2 cellular contexts compared by ENCODE assay signal in the genomic region with DNA sequence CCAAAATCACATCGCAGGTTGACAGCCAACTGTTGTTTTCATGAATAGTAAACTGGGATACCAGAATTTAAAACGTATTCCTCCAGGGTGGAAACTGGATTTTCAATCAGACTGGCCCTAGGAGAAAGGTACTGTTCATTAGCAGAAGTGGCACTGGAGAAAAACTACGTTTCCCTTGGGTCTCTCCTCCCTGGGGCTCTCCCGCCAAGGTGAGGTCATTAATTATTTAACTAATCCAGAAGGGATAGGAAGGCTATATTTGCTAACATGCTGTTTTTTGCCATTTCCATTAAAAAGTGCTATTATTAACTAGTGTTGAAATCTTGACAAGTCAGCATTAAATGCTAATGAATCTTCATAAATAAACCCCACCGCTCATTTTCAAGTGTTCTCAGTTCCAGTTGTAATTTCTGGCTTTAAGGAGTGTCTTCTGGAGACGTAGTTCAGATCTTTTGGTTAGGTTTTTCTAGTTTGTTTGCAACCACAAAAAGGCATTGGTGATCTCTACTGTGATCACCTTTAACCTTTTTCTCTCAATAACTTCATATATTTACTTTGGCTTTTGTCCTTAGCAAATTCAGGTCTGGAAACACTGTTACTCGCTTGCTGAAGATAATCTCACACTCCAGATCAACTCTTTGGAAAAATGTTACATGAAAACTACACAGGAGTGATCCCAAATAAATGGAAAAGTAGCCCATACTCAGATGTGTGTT.
TF ChIP-seq lines count a peak whose summit lies in the region.

No MANE protein-coding gene starts in this region.

TF ChIP-seq in K562, 482 proteins besides CTCF, POLR2A, EP300 and RAD21 (continued from another document):
- TF ChIP-seq, protein P1, sequence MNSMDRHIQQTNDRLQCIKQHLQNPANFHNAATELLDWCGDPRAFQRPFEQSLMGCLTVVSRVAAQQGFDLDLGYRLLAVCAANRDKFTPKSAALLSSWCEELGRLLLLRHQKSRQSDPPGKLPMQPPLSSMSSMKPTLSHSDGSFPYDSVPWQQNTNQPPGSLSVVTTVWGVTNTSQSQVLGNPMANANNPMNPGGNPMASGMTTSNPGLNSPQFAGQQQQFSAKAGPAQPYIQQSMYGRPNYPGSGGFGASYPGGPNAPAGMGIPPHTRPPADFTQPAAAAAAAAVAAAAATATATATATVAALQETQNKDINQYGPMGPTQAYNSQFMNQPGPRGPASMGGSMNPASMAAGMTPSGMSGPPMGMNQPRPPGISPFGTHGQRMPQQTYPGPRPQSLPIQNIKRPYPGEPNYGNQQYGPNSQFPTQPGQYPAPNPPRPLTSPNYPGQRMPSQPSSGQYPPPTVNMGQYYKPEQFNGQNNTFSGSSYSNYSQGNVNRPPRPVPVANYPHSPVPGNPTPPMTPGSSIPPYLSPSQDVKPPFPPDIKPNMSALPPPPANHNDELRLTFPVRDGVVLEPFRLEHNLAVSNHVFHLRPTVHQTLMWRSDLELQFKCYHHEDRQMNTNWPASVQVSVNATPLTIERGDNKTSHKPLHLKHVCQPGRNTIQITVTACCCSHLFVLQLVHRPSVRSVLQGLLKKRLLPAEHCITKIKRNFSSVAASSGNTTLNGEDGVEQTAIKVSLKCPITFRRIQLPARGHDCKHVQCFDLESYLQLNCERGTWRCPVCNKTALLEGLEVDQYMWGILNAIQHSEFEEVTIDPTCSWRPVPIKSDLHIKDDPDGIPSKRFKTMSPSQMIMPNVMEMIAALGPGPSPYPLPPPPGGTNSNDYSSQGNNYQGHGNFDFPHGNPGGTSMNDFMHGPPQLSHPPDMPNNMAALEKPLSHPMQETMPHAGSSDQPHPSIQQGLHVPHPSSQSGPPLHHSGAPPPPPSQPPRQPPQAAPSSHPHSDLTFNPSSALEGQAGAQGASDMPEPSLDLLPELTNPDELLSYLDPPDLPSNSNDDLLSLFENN (IDR thresholded peaks at IDR 0.05; ENCODE audit: low read depth in 2 of 2, low read length in 2 of 2), result no peak
- TF ChIP-seq MXI1 (IDR thresholded peaks at IDR 0.05; ENCODE audit: low read depth, low read length) (no peak), CAMTA2 (CRISPR knock-in tag; conservative IDR thresholded peaks at IDR 0.05) (no peak), SMAD4 (CRISPR knock-in tag; conservative IDR thresholded peaks at IDR 0.05) (no peak)

TF ChIP-seq in HepG2, 621 proteins besides CTCF, POLR2A, EP300 and RAD21 (continued from another document):
- TF ChIP-seq, protein P2, sequence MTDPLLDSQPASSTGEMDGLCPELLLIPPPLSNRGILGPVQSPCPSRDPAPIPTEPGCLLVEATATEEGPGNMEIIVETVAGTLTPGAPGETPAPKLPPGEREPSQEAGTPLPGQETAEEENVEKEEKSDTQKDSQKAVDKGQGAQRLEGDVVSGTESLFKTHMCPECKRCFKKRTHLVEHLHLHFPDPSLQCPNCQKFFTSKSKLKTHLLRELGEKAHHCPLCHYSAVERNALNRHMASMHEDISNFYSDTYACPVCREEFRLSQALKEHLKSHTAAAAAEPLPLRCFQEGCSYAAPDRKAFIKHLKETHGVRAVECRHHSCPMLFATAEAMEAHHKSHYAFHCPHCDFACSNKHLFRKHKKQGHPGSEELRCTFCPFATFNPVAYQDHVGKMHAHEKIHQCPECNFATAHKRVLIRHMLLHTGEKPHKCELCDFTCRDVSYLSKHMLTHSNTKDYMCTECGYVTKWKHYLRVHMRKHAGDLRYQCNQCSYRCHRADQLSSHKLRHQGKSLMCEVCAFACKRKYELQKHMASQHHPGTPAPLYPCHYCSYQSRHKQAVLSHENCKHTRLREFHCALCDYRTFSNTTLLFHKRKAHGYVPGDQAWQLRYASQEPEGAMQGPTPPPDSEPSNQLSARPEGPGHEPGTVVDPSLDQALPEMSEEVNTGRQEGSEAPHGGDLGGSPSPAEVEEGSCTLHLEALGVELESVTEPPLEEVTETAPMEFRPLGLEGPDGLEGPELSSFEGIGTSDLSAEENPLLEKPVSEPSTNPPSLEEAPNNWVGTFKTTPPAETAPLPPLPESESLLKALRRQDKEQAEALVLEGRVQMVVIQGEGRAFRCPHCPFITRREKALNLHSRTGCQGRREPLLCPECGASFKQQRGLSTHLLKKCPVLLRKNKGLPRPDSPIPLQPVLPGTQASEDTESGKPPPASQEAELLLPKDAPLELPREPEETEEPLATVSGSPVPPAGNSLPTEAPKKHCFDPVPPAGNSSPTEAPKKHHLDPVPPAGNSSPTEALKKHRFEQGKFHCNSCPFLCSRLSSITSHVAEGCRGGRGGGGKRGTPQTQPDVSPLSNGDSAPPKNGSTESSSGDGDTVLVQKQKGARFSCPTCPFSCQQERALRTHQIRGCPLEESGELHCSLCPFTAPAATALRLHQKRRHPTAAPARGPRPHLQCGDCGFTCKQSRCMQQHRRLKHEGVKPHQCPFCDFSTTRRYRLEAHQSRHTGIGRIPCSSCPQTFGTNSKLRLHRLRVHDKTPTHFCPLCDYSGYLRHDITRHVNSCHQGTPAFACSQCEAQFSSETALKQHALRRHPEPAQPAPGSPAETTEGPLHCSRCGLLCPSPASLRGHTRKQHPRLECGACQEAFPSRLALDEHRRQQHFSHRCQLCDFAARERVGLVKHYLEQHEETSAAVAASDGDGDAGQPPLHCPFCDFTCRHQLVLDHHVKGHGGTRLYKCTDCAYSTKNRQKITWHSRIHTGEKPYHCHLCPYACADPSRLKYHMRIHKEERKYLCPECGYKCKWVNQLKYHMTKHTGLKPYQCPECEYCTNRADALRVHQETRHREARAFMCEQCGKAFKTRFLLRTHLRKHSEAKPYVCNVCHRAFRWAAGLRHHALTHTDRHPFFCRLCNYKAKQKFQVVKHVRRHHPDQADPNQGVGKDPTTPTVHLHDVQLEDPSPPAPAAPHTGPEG (CRISPR knock-in tag; IDR thresholded peaks at IDR 0.05), result no peak
- TF ChIP-seq RBM39 (IDR thresholded peaks at IDR 0.05; ENCODE audit: low read depth, low read length, poor library complexity, severe bottlenecking) (no peak), ZSCAN9 (CRISPR knock-in tag; IDR thresholded peaks at IDR 0.05; ENCODE audit: borderline replicate concordance) (no peak), ZNF224 (CRISPR knock-in tag; IDR thresholded peaks at IDR 0.05) (no peak), RXRA (CRISPR knock-in tag; IDR thresholded peaks at IDR 0.05) (no peak), SRSF4 (IDR thresholded peaks at IDR 0.05; ENCODE audit: low read depth, low read length, poor library complexity, severe bottlenecking) (no peak), ZNF737 (CRISPR knock-in tag; IDR thresholded peaks at IDR 0.05; ENCODE audit: borderline replicate concordance) (no peak), PPARG (CRISPR knock-in tag; conservative IDR thresholded peaks at IDR 0.05) (peak; percentile 80), ARNT (IDR thresholded peaks at IDR 0.05) (no peak), ZNF326 (CRISPR knock-in tag; IDR thresholded peaks at IDR 0.05; ENCODE audit: borderline replicate concordance) (no peak), HHEX (CRISPR knock-in tag; IDR thresholded peaks at IDR 0.05) (peak; percentile 40; the same call in 1 of the 2 replicates)
- TF ChIP-seq, protein P3, sequence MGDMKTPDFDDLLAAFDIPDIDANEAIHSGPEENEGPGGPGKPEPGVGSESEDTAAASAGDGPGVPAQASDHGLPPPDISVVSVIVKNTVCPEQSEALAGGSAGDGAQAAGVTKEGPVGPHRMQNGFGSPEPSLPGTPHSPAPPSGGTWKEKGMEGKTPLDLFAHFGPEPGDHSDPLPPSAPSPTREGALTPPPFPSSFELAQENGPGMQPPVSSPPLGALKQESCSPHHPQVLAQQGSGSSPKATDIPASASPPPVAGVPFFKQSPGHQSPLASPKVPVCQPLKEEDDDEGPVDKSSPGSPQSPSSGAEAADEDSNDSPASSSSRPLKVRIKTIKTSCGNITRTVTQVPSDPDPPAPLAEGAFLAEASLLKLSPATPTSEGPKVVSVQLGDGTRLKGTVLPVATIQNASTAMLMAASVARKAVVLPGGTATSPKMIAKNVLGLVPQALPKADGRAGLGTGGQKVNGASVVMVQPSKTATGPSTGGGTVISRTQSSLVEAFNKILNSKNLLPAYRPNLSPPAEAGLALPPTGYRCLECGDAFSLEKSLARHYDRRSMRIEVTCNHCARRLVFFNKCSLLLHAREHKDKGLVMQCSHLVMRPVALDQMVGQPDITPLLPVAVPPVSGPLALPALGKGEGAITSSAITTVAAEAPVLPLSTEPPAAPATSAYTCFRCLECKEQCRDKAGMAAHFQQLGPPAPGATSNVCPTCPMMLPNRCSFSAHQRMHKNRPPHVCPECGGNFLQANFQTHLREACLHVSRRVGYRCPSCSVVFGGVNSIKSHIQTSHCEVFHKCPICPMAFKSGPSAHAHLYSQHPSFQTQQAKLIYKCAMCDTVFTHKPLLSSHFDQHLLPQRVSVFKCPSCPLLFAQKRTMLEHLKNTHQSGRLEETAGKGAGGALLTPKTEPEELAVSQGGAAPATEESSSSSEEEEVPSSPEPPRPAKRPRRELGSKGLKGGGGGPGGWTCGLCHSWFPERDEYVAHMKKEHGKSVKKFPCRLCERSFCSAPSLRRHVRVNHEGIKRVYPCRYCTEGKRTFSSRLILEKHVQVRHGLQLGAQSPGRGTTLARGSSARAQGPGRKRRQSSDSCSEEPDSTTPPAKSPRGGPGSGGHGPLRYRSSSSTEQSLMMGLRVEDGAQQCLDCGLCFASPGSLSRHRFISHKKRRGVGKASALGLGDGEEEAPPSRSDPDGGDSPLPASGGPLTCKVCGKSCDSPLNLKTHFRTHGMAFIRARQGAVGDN (CRISPR knock-in tag; IDR thresholded peaks at IDR 0.05), result no peak
